Comparison of ENCODE assay signal across 12 cellular contexts in genomic region chr20:36017034-36017951, GRCh38. TPM values are rescaled to one million over a fixed set of nuclear protein-coding genes. Genes with fewer than 3 reads are reported as not detected.
DNase-seq lines count a peak whose midpoint lies in the region; ATAC-seq, FAIRE-seq and TF ChIP-seq lines count a peak whose summit lies in the region.
"Had no signal": no experiment of that assay in that cellular context is flagged by ENCODE, and none has a peak within 500 bp of the region (broad histone marks: within the 10 kb centered on the region; RNA-seq: fewer than 3 reads in every experiment).

No MANE protein-coding gene starts in this region.

- TF ChIP-seq POLR2A in A549 (IDR thresholded peaks at IDR 0.05; ENCODE audit: low read length) (no peak), IMR-90 (IDR thresholded peaks at IDR 0.05; ENCODE audit: low read depth, low read length) (no peak)

- H3K27me3 ChIP-seq in IMR-90 (ENCODE audit: control insufficient read depth, insufficient read depth, low read length) (peaks cover 6% of the 10 kb centered on the region; the same call in 1 of the 2 replicates), mesenchymal stem cell (ENCODE audit: control insufficient read depth in 1 of 2, insufficient read depth in 1 of 2, low read length in 2 of 2) (no peaks in the 10 kb centered on the region)
- H3K27me3 ChIP-seq: BLaER1 treated with 17β-estradiol and CSF1 and Interleukin-3, amounts not matched to agents 10 nM and 100 nM; esophagus squamous epithelium had no signal

- H2BK12ac ChIP-seq in mesenchymal stem cell (ENCODE audit: low read length in 2 of 2) = no peak overlapping the region

- TF ChIP-seq RAD21 in A549 (conservative IDR thresholded peaks at IDR 0.05 in 1 of 2, IDR thresholded peaks at IDR 0.05 in 1 of 2) = no peak
- TF ChIP-seq RAD21 in IMR-90 (IDR thresholded peaks at IDR 0.05; ENCODE audit: low read length) = no peak

- H3K79me1 ChIP-seq in IMR-90 (ENCODE audit: low read depth in 1 of 2, low read length in 2 of 2) (no peaks in the 10 kb centered on the region; a peak in 1 of 4 replicates), mesenchymal stem cell (replicated peaks; ENCODE audit: low read length, poor library complexity, severe bottlenecking) (no peaks in the 10 kb centered on the region)

- H3K9me3 Mint-ChIP-seq in naive thymus-derived CD8-positive, alpha-beta T cell = no peaks in the 10 kb centered on the region

- peak overlapping the region; percentile 79 for H4K5ac ChIP-seq in IMR-90 (ENCODE audit: low read depth, low read length)

- TF ChIP-seq CTCF in A549 (IDR thresholded peaks at IDR 0.05) (no peak), IMR-90 (conservative IDR thresholded peaks at IDR 0.05; ENCODE audit: low read depth, low read length) (no peak)

- peak; percentile 98 for FAIRE-seq in A549 (lab: Jason Lieb, UNC)

- no peak for TF ChIP-seq EP300 in A549 (IDR thresholded peaks at IDR 0.05)

- no peaks in the 10 kb centered on the region for H4K20me1 ChIP-seq in IMR-90 (ENCODE audit: insufficient read depth, low read length)
- H4K20me1 ChIP-seq: BLaER1 treated with 17β-estradiol and CSF1 and Interleukin-3, amounts not matched to agents 10 nM and 100 nM had no signal

- H3K4me3 Mint-ChIP-seq in naive thymus-derived CD8-positive, alpha-beta T cell = no peak overlapping the region

- H3K18ac ChIP-seq in IMR-90 (ENCODE audit: low read depth, low read length) (peak overlapping the region; percentile 91), mesenchymal stem cell (ENCODE audit: low read depth in 1 of 2, low read length in 2 of 2) (no peak overlapping the region)

- H2AK5ac ChIP-seq in IMR-90 (ENCODE audit: low read depth, low read length) = peak overlapping the region; percentile 75
- peak overlapping the region; percentile 97 for H2AK5ac ChIP-seq in mesenchymal stem cell (ENCODE audit: low read length, severe bottlenecking)

- H3K9ac ChIP-seq in IMR-90 (ENCODE audit: low read depth, low read length) = peak overlapping the region; percentile 26
- peak overlapping the region; percentile 58 for H3K9ac ChIP-seq in mesenchymal stem cell (ENCODE audit: low read length)
- H3K9ac ChIP-seq: BLaER1 treated with 17β-estradiol and CSF1 and Interleukin-3, amounts not matched to agents 10 nM and 100 nM had no signal

- CTCF ChIA-PET in A549 (lab: Yijun Ruan, JAX) = interaction anchor here (0.6 to 5.2 kb wide), 4 partner anchors 22 to 506 kb away, joined by 3 to 40 read pairs (median 10); no protein-coding TSS in a partner anchor
- CTCF ChIA-PET in IMR-90 (lab: Yijun Ruan, JAX) = interaction anchor here (0.9 to 1.3 kb wide), 2 partner anchors 63 to 121 kb away, joined by 3 to 5 read pairs; partner anchors contain the start of gene SCAND1

- peak overlapping the region; percentile 88 for H3K14ac ChIP-seq in IMR-90 (replicated peaks; ENCODE audit: low read depth, low read length)
- peak overlapping the region in 1 of 2 experiments; percentile 82 for H3K14ac ChIP-seq in mesenchymal stem cell (ENCODE audit: low read length in 2 of 2)

- H2BK20ac ChIP-seq in IMR-90 (ENCODE audit: low read depth, low read length) = peak overlapping the region; percentile 84

- intact Hi-C loops in IMR-90 (cut with micrococcal nuclease) = no loop called here

- H3K4me2 ChIP-seq in A549 = peak overlapping the region; percentile 74
- peak overlapping the region; percentile 75 for H3K4me2 ChIP-seq in IMR-90 (ENCODE audit: low read depth, low read length)
- H3K4me2 ChIP-seq in mesenchymal stem cell (ENCODE audit: low read length, poor library complexity, severe bottlenecking) = peak overlapping the region; percentile 46
- H3K4me2 ChIP-seq: BLaER1 treated with 17β-estradiol and CSF1 and Interleukin-3, amounts not matched to agents 10 nM and 100 nM; smooth muscle cell had no signal

- H3K23ac ChIP-seq in IMR-90 (ENCODE audit: low read depth, low read length) = peak overlapping the region; percentile 76
- no peak overlapping the region for H3K23ac ChIP-seq in mesenchymal stem cell (ENCODE audit: low read length in 2 of 2)

- peak overlapping the region; percentile 73 to 84 for H3K27ac ChIP-seq in A549
- peak overlapping the region; percentile 69; the same call in 1 of the 2 replicates for H3K27ac ChIP-seq in IMR-90 (ENCODE audit: insufficient read depth, low read length)
- H3K27ac ChIP-seq in mesenchymal stem cell (ENCODE audit: low read length, poor library complexity, severe bottlenecking) = peak overlapping the region; percentile 97
- H3K27ac ChIP-seq: BLaER1 treated with 17β-estradiol and CSF1 and Interleukin-3, amounts not matched to agents 10 nM and 100 nM had no signal

- H2BK120ac ChIP-seq in IMR-90 (ENCODE audit: low read depth, low read length) (peak overlapping the region; percentile 87), mesenchymal stem cell (ENCODE audit: low read depth, low read length) (no peak overlapping the region)

- no peaks in the 10 kb centered on the region for H3K4me1 Mint-ChIP-seq in naive thymus-derived CD8-positive, alpha-beta T cell

- peak overlapping the region; percentile 67 for H2AK9ac ChIP-seq in IMR-90 (replicated peaks; ENCODE audit: low read depth, low read length, poor library complexity)

- no peaks in the 10 kb centered on the region for H3K36me3 Mint-ChIP-seq in naive thymus-derived CD8-positive, alpha-beta T cell

- H3K56ac ChIP-seq in IMR-90 (ENCODE audit: extremely low read depth, insufficient read depth, low read length) = no peak overlapping the region

- H2BK15ac ChIP-seq in IMR-90 (ENCODE audit: low read depth, low read length) (peak overlapping the region; percentile 47; the same call in 2 of the 3 replicates), mesenchymal stem cell (ENCODE audit: low read depth, poor library complexity, severe bottlenecking) (no peak overlapping the region)

- no peak overlapping the region for H3K27ac Mint-ChIP-seq in naive thymus-derived CD8-positive, alpha-beta T cell

- H3K4me3 ChIP-seq in A549 (no peak overlapping the region; the same call in 2 of the 3 replicates), IMR-90 (ENCODE audit: insufficient read depth, low read depth, low read length) (no peak overlapping the region), mesenchymal stem cell (ENCODE audit: insufficient read depth in 1 of 2, low read depth in 1 of 2, low read length in 2 of 2) (peak overlapping the region in 1 of 2 experiments; percentile 41)
- H3K4me3 ChIP-seq: BLaER1 treated with 17β-estradiol and CSF1 and Interleukin-3, amounts not matched to agents 10 nM and 100 nM; esophagus squamous epithelium; smooth muscle cell had no signal

- WGBS in A549 (ENCODE audit: missing lambda C conversion rate) = 35% methylated on average over 11 of the region's 11 CpGs
- 8% methylated on average over 4 of the region's 11 CpGs; no CpG with 5 or more reads in 1 of the 2 experiments for WGBS in IMR-90 (ENCODE audit: extremely low coverage in 2 of 2, insufficient read length in 1 of 2), 2 experiments
- 81% methylated on average over 10 of the region's 11 CpGs for WGBS in mesenchymal stem cell

- peak overlapping the region; percentile 88 for H4K91ac ChIP-seq in IMR-90 (ENCODE audit: insufficient read depth, low read depth, low read length)
- H4K91ac ChIP-seq in mesenchymal stem cell (ENCODE audit: low read length) = peak overlapping the region; percentile 25

- H2AFZ ChIP-seq in IMR-90 (replicated peaks; ENCODE audit: low read length, poor library complexity) = peak overlapping the region; percentile 90
- H2AFZ ChIP-seq in mesenchymal stem cell (ENCODE audit: low read depth, low read length) = peak overlapping the region; percentile 57

- peaks cover 15% of the 10 kb centered on the region for H3K9me1 ChIP-seq in IMR-90 (ENCODE audit: insufficient read depth, low read length)

- H3K36me3 ChIP-seq in IMR-90 (ENCODE audit: control insufficient read depth, insufficient read depth, low read length) = no peaks in the 10 kb centered on the region
- H3K36me3 ChIP-seq in mesenchymal stem cell (ENCODE audit: control insufficient read depth in 1 of 2, insufficient read depth in 2 of 2, low read depth in 1 of 2, low read length in 2 of 2) = no peaks in the 10 kb centered on the region
- H3K36me3 ChIP-seq: BLaER1 treated with 17β-estradiol and CSF1 and Interleukin-3, amounts not matched to agents 10 nM and 100 nM; esophagus squamous epithelium had no signal

- H4K8ac ChIP-seq in IMR-90 (ENCODE audit: low read depth in 2 of 2, low read length in 2 of 2) = peak overlapping the region; percentile 1 to 98; a peak in 3 of 4 replicates
- peak overlapping the region; percentile 35 for H4K8ac ChIP-seq in mesenchymal stem cell (ENCODE audit: low read length)

- ATAC-seq in A549 (peak; percentile 89 to 94), IMR-90 (ENCODE audit: low read depth) (peak; percentile 95)
- ATAC-seq in naive thymus-derived CD8-positive, alpha-beta T cell = no peak

- DNase-seq in A549 (ENCODE audit: low read depth in 1 of 2, low spot score in 1 of 2) (peak; percentile 65 to 81), IMR-90 (peak; percentile 56), dermis blood vessel endothelial cell (peak; percentile 94), mesenchymal stem cell (no peak), cortex of kidney (lab: John Stamatoyannopoulos, UW) (no peak), Kasumi-1 (lab: John Stamatoyannopoulos, UW) (no peak), NCI-H774 (lab: John Stamatoyannopoulos, UW) (no peak)
- no peak for DNase-seq in naive thymus-derived CD8-positive, alpha-beta T cell
- DNase-seq: esophagus squamous epithelium; NK-92 treated with Interleukin-12 subunit alpha and Interleukin-12 subunit beta, amount 100 ng/mL, for 24 hours had no signal

- H3K27me3 Mint-ChIP-seq in naive thymus-derived CD8-positive, alpha-beta T cell = no peaks in the 10 kb centered on the region

- dilution Hi-C loops in IMR-90 (cut with HindIII; ENCODE audit: low sequenced_read_pairs, unreplicated experiment) = no loop called here

- BruUV-seq in IMR-90 (replicated peaks; lab: Mats Ljungman, UMichigan) = no TSS peak

- in situ Hi-C loops in IMR-90 (cut with MboI; ENCODE audit: low sequenced_read_pairs) = no loop called here

- POLR2A ChIA-PET in A549 (lab: Yijun Ruan, JAX) = interaction anchor here (1.5 kb wide), 1 partner anchor 68 kb away, joined by 3 read pairs; no protein-coding TSS in a partner anchor
- POLR2A ChIA-PET in IMR-90 (lab: Charles Lee; ENCODE audit: unreplicated experiment) = no interaction called here
- POLR2A ChIA-PET in naive thymus-derived CD8-positive, alpha-beta T cell (lab: Charles Lee) = interaction anchor here (0.7 kb wide), 1 partner anchor 10 kb away, joined by 3 read pairs; no protein-coding TSS in a partner anchor

- H3K9me3 ChIP-seq in A549 (no peaks in the 10 kb centered on the region), IMR-90 (ENCODE audit: control insufficient read depth, insufficient read depth, low read length) (no peaks in the 10 kb centered on the region), mesenchymal stem cell (ENCODE audit: control insufficient read depth, low read length) (no peaks in the 10 kb centered on the region)
- H3K9me3 ChIP-seq: BLaER1 treated with 17β-estradiol and CSF1 and Interleukin-3, amounts not matched to agents 10 nM and 100 nM; esophagus squamous epithelium had no signal

- H3K4ac ChIP-seq in IMR-90 (ENCODE audit: low read depth, low read length) (peak overlapping the region; percentile 91), mesenchymal stem cell (ENCODE audit: low read depth in 1 of 2, low read length in 2 of 2) (peak overlapping the region in 1 of 2 experiments; percentile 24)

- peaks cover 25% of the 10 kb centered on the region for H3K4me1 ChIP-seq in A549
- H3K4me1 ChIP-seq in IMR-90 (ENCODE audit: control insufficient read depth, insufficient read depth, low read length) = peaks cover 11% of the 10 kb centered on the region
- H3K4me1 ChIP-seq in mesenchymal stem cell (ENCODE audit: control insufficient read depth, insufficient read depth, low read depth, low read length) = peaks cover 15% of the 10 kb centered on the region

- H2BK5ac ChIP-seq in IMR-90 (ENCODE audit: low read depth, low read length, poor library complexity, severe bottlenecking) (peak overlapping the region; percentile 50), mesenchymal stem cell (ENCODE audit: low read depth, low read length, poor library complexity, severe bottlenecking) (peak overlapping the region; percentile 11)

RNA-seq across cellular contexts. Expression of gene CNBD2, which starts 48.9 kb away (rescaled TPM):
- polyA plus RNA-seq in A549 (2011; rRNA removed) = 4.3 and 5.1 TPM in 2 replicates
- polyA plus RNA-seq in A549 (2012; cell fraction: cytosol; rRNA removed) = 9.0 and 10.2 TPM in 2 replicates
- 6.5 and 9.3 TPM in 2 replicates for polyA plus RNA-seq in A549 (2012; cell fraction: nucleus; rRNA removed)
- polyA plus RNA-seq in A549 (2017; fragmentation: RNase III; extraction: RNeasy Plus Mini Kit Qiagen cat#74134 plus additional on column Dnase treatment) = 5.0 to 5.4 TPM (median 5.2 TPM) in 3 replicates
- polyA minus RNA-seq in A549 (2011; rRNA and poly(A)+ RNA removed) = 1.0 and 1.3 TPM in 2 replicates
- 0.56 and 0.90 TPM in 2 replicates for total RNA-seq in IMR-90 (2012; rRNA removed)
- 1.7 and 2.5 TPM in 2 replicates for polyA plus RNA-seq in IMR-90 (2012; rRNA removed)
- 2.2 and 6.3 TPM in 2 replicates for polyA plus RNA-seq in IMR-90 (2012; cell fraction: cytosol; rRNA removed)
- polyA plus RNA-seq in IMR-90 (2012; cell fraction: nucleus; rRNA removed; ENCODE audit: low replicate concordance) = 3.4 and 4.2 TPM in 2 replicates
- 2.8 and 5.3 TPM in 2 replicates for total RNA-seq in dermis blood vessel endothelial cell
- polyA plus RNA-seq in mesenchymal stem cell (2013, experiment 1 of 2) = 2.4 TPM
- polyA plus RNA-seq in mesenchymal stem cell (2013, experiment 2 of 2) = 2.5 TPM
- 10 to 100 TPM in 1 of 2 experiments, 1 to 10 TPM in 1; 8.7 to 11.3 TPM for total RNA-seq in naive thymus-derived CD8-positive, alpha-beta T cell
- 1 to 10 TPM; 6.4 to 9.5 (median 6.7) TPM for polyA plus RNA-seq in naive thymus-derived CD8-positive, alpha-beta T cell

Comparison
In these comparisons a context has a peak if more than half of its experiments do, and no peak if none do; other contexts are left out.
1. ATAC-seq: peak in A549 (2 of 2) and IMR-90 (single experiment); none in naive thymus-derived CD8-positive, alpha-beta T cell (0 of 2).
2. DNase-seq: peak in A549 (2 of 2), IMR-90 (single experiment) and dermis blood vessel endothelial cell (single experiment); none in mesenchymal stem cell (single experiment), naive thymus-derived CD8-positive, alpha-beta T cell (0 of 10), cortex of kidney (single experiment), Kasumi-1 (0 of 2) and NCI-H774 (single experiment).
3. Peak in every context shown above with its lines, with median percentiles within 50 percentile points of each other: H3K27ac ChIP-seq and H3K4me2 ChIP-seq.